ENCODE assay signal across 8 cellular contexts in genomic region chr10:101012525-101013364, GRCh38. TPM values are rescaled to one million over a fixed set of nuclear protein-coding genes. Genes with fewer than 3 reads are reported as not detected.
A peak's percentile ranks its signal among the peaks of the same experiment; 100 is the strongest.
DNase-seq lines count a peak whose midpoint lies in the region; ATAC-seq and TF ChIP-seq lines count a peak whose summit lies in the region.

No MANE protein-coding gene starts in this region.

- H3K9me3 Mint-ChIP-seq in activated CD4-positive, alpha-beta T cell treated with anti-CD3 and anti-CD28 coated beads, Interleukin-2, amount 10 ng/mL, durations not matched to agents 7 days and 5 days: no peaks in the 10 kb centered on the region

- no peak overlapping the region for H3K27ac Mint-ChIP-seq in activated CD4-positive, alpha-beta T cell treated with anti-CD3 and anti-CD28 coated beads, Interleukin-2, amount 10 ng/mL, durations not matched to agents 7 days and 5 days

- peak; percentile 75 for ATAC-seq in GM18867 (IDR thresholded peaks at IDR 0.05; ENCODE audit: unreplicated experiment)
- ATAC-seq in HG03280 (IDR thresholded peaks at IDR 0.05; ENCODE audit: unreplicated experiment): peak; percentile 81

- H3K36me3 Mint-ChIP-seq in activated CD4-positive, alpha-beta T cell treated with anti-CD3 and anti-CD28 coated beads, Interleukin-2, amount 10 ng/mL, durations not matched to agents 7 days and 5 days (ENCODE audit: low read depth): no peaks in the 10 kb centered on the region

- H3K4me3 ChIP-seq in AG10803 (ENCODE audit: low read length): no peak overlapping the region

- DNase-seq in AG10803 (ENCODE audit: low read depth) (peak; percentile 90), NCI-H526 treated with DMSO at 0.1 percent for 48 hours (lab: John Stamatoyannopoulos, UW) (peak; percentile 59), dermis microvascular lymphatic vessel endothelial cell (ENCODE audit: low read depth in 2 of 2) (peak; percentile 80 to 93), medulla oblongata (ENCODE audit: extremely low spot score) (peak; percentile 99)
- peak; percentile 85 for DNase-seq in activated CD4-positive, alpha-beta T cell treated with anti-CD3 and anti-CD28 coated beads, Interleukin-2, amount 10 ng/mL, durations not matched to agents 7 days and 5 days
- peak; percentile 59 for DNase-seq in stimulated activated CD8-positive, alpha-beta memory T cell treated with anti-CD3 and anti-CD28 coated beads, Interleukin-15, amount 100 ng/mL, for 1 hour (ENCODE audit: low read depth)

- H3K27me3 Mint-ChIP-seq in activated CD4-positive, alpha-beta T cell treated with anti-CD3 and anti-CD28 coated beads, Interleukin-2, amount 10 ng/mL, durations not matched to agents 7 days and 5 days: peaks cover 21% of the 10 kb centered on the region

- CTCF ChIA-PET in activated CD4-positive, alpha-beta T cell treated with anti-CD3 and anti-CD28 coated beads, Interleukin-2, amount 10 ng/mL, durations not matched to agents 7 days and 5 days (lab: Charles Lee): interaction anchor here (1.0 to 1.7 kb wide), 3 partner anchors 10 to 20 kb away, joined by 3 to 5 read pairs (median 3); partner anchors contain the start of gene LZTS2

- H3K4me3 Mint-ChIP-seq in activated CD4-positive, alpha-beta T cell treated with anti-CD3 and anti-CD28 coated beads, Interleukin-2, amount 10 ng/mL, durations not matched to agents 7 days and 5 days: no peak overlapping the region

- peak; percentile 73 for TF ChIP-seq CTCF in AG10803 (conservative IDR thresholded peaks at IDR 0.05; ENCODE audit: low read length)

- POLR2A ChIA-PET in activated CD4-positive, alpha-beta T cell treated with anti-CD3 and anti-CD28 coated beads, Interleukin-2, amount 10 ng/mL, durations not matched to agents 7 days and 5 days (lab: Charles Lee): no interaction called here

- peaks cover 18% of the 10 kb centered on the region for H3K4me1 Mint-ChIP-seq in activated CD4-positive, alpha-beta T cell treated with anti-CD3 and anti-CD28 coated beads, Interleukin-2, amount 10 ng/mL, durations not matched to agents 7 days and 5 days

RNA-seq across cellular contexts. Expression of gene LZTS2, which starts 13.1 kb away (rescaled TPM):
- total RNA-seq in activated CD4-positive, alpha-beta T cell treated with anti-CD3 and anti-CD28 coated beads, Interleukin-2, amount 10 ng/mL, durations not matched to agents 7 days and 5 days: 10 to 100 TPM; 17.5 to 18.8 TPM
- total RNA-seq in dermis microvascular lymphatic vessel endothelial cell: 33.9 and 41.5 TPM in 2 replicates

RNA-seq across cellular contexts. Expression of gene PDZD7, which starts 18.2 kb away (rescaled TPM):
- total RNA-seq in activated CD4-positive, alpha-beta T cell treated with anti-CD3 and anti-CD28 coated beads, Interleukin-2, amount 10 ng/mL, durations not matched to agents 7 days and 5 days: under 1 TPM; 0.65 to 0.74 TPM
- 0.25 and 0.51 TPM in 2 replicates for total RNA-seq in dermis microvascular lymphatic vessel endothelial cell

RNA-seq across cellular contexts. Expression of gene SFXN3, which starts 18.3 kb away (rescaled TPM):
- total RNA-seq in activated CD4-positive, alpha-beta T cell treated with anti-CD3 and anti-CD28 coated beads, Interleukin-2, amount 10 ng/mL, durations not matched to agents 7 days and 5 days: 10 to 100 TPM; 39.5 to 43.5 TPM
- 51.2 and 74.8 TPM in 2 replicates for total RNA-seq in dermis microvascular lymphatic vessel endothelial cell

RNA-seq across cellular contexts. Expression of gene TWNK, which starts 25.4 kb away (rescaled TPM):
- total RNA-seq in activated CD4-positive, alpha-beta T cell treated with anti-CD3 and anti-CD28 coated beads, Interleukin-2, amount 10 ng/mL, durations not matched to agents 7 days and 5 days: 10 to 100 TPM in 1 of 2 experiments, 1 to 10 TPM in 1; 9.9 to 11.6 TPM
- 5.3 and 7.0 TPM in 2 replicates for total RNA-seq in dermis microvascular lymphatic vessel endothelial cell

RNA-seq across cellular contexts. Expression of gene MRPL43, which starts 25.4 kb away (rescaled TPM):
- total RNA-seq in activated CD4-positive, alpha-beta T cell treated with anti-CD3 and anti-CD28 coated beads, Interleukin-2, amount 10 ng/mL, durations not matched to agents 7 days and 5 days: 10 to 100 TPM; 55.9 to 57.0 TPM
- total RNA-seq in dermis microvascular lymphatic vessel endothelial cell: 51.2 and 58.7 TPM in 2 replicates
